In the genomic region with DNA sequence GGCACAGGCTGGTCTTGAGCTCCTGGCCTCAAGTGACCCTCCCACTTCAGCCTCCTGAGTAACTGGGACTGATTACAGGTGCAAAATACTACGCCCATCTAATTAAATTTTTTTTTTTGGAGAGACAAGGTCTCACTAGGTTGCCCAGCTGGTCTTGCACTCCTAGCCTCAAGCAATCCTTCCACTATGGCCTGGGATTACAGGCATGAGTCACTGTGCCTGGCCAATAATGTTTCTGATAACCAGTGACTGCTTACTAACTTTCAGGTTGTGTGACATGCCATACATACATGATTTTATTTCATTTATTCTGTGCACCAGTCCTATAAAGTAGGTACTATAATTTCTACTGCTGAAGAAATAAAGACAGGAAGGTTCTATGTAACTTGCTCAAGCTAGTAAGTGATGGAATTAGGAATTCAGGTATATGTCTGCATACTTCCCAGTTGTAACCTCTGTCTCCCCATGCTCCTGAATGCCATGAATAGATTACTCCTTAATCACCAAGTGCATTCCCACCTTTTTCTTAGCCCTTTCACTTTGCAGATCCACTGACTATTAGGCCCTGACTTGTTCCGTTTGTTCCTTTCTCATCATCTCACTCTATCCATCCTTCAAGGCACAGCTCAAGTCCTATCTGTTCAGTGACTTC, we compare ENCODE assay signal across 23 cellular contexts. TPM values are rescaled to one million over a fixed set of nuclear protein-coding genes. Genes with fewer than 3 reads are reported as not detected.
A peak's percentile ranks its signal among the peaks of the same experiment; 100 is the strongest.
DNase-seq lines count a peak whose midpoint lies in the region; ATAC-seq and TF ChIP-seq lines count a peak whose summit lies in the region.
"Had no signal": no experiment of that assay in that cellular context is flagged by ENCODE, and none has a peak within 500 bp of the region (broad histone marks: within the 10 kb centered on the region; RNA-seq: fewer than 3 reads in every experiment).

No MANE protein-coding gene starts in this region.

- H3K27me3 Mint-ChIP-seq in WTC11 (ENCODE audit: low read depth), result no peaks in the 10 kb centered on the region
- H3K27me3 Mint-ChIP-seq: activated CD4-positive, alpha-beta T cell treated with anti-CD3 and anti-CD28 coated beads for 36 hours; IgD-negative memory B cell had no signal

- no peak overlapping the region for H3K4me3 Mint-ChIP-seq in WTC11
- H3K4me3 Mint-ChIP-seq: activated CD4-positive, alpha-beta T cell treated with anti-CD3 and anti-CD28 coated beads for 36 hours; IgD-negative memory B cell; stimulated activated effector memory CD8-positive, alpha-beta T cell treated with anti-CD3 and anti-CD28 coated beads, Interleukin-12 subunit alpha, Interleukin-12 subunit beta, amount 100 ng/mL, for 72 hours had no signal

- H3K27me3 ChIP-seq in left lung, result no peaks in the 10 kb centered on the region
- H3K27me3 ChIP-seq: right atrium auricular region, tibial nerve had no signal

- peaks cover 5 to 14% of the 10 kb centered on the region in 2 experiments; a peak in 2 of 3 replicates for H3K36me3 ChIP-seq in HEK293 (ENCODE audit: control insufficient read depth in 2 of 2, insufficient read depth in 1 of 2, low read length in 2 of 2)
- H3K36me3 ChIP-seq in left lung, result peaks cover 0 to 21% of the 10 kb centered on the region in 2 donors

- H3K4me1 Mint-ChIP-seq in WTC11, result peaks cover 17% of the 10 kb centered on the region
- H3K4me1 Mint-ChIP-seq: activated CD4-positive, alpha-beta T cell treated with anti-CD3 and anti-CD28 coated beads for 36 hours; stimulated activated effector memory CD8-positive, alpha-beta T cell treated with anti-CD3 and anti-CD28 coated beads, Interleukin-12 subunit alpha, Interleukin-12 subunit beta, amount 100 ng/mL, for 72 hours had no signal

- peaks cover 9% of the 10 kb centered on the region for H3K36me3 Mint-ChIP-seq in WTC11
- H3K36me3 Mint-ChIP-seq: stimulated activated effector memory CD8-positive, alpha-beta T cell treated with anti-CD3 and anti-CD28 coated beads, Interleukin-12 subunit alpha, Interleukin-12 subunit beta, amount 100 ng/mL, for 72 hours had no signal

- H3K9me3 Mint-ChIP-seq in WTC11, result peaks cover 4% of the 10 kb centered on the region; the same call in 1 of the 2 replicates
- H3K9me3 Mint-ChIP-seq: IgD-negative memory B cell; stimulated activated effector memory CD8-positive, alpha-beta T cell treated with anti-CD3 and anti-CD28 coated beads, Interleukin-12 subunit alpha, Interleukin-12 subunit beta, amount 100 ng/mL, for 72 hours had no signal

- H3K4me3 ChIP-seq in HEK293 (ENCODE audit: low read depth, low read length), result no peak overlapping the region
- no peak overlapping the region for H3K4me3 ChIP-seq in left lung
- H3K4me3 ChIP-seq: right atrium auricular region, tibial nerve had no signal

- peak overlapping the region; percentile 67 for H3K27ac Mint-ChIP-seq in WTC11
- H3K27ac Mint-ChIP-seq: activated CD4-positive, alpha-beta T cell treated with anti-CD3 and anti-CD28 coated beads for 36 hours; stimulated activated effector memory CD8-positive, alpha-beta T cell treated with anti-CD3 and anti-CD28 coated beads, Interleukin-12 subunit alpha, Interleukin-12 subunit beta, amount 100 ng/mL, for 72 hours had no signal

- no peaks in the 10 kb centered on the region for H3K9me3 ChIP-seq in HEK293 (ENCODE audit: control insufficient read depth, insufficient read depth, low read depth, low read length)
- no peaks in the 10 kb centered on the region for H3K9me3 ChIP-seq in left lung
- H3K9me3 ChIP-seq: right atrium auricular region, tibial nerve had no signal

- DNase-seq in ACHN, result peak; percentile 26
- DNase-seq in WTC11 (ENCODE audit: low spot score), result no peak
- DNase-seq in iPS-NIHi11 (ENCODE audit: low spot score), result peak; percentile 9
- DNase-seq in NCI-H510A treated with DMSO at 0.1 percent for 48 hours (lab: John Stamatoyannopoulos, UW), result no peak
- no peak for DNase-seq in superior temporal gyrus (ENCODE audit: extremely low spot score)
- DNase-seq in NCI-H2081 (lab: John Stamatoyannopoulos, UW), result no peak
- no peak for DNase-seq in left lung
- DNase-seq: activated CD4-positive, alpha-beta T cell treated with anti-CD3 and anti-CD28 coated beads for 36 hours; activated CD8-positive, alpha-beta memory T cell treated with anti-CD3 and anti-CD28 coated beads, Interleukin-2, amount 50 U/mL, for 4 hours; activated gamma-delta T cell treated with Interleukin-2 at 50 U/mL for 16 hours; amniotic stem cell; C1 segment of cervical spinal cord; DMS153; effector CD8-positive, alpha-beta T cell; hypothalamus; NCI-H1105 treated with DMSO at 0.1 percent for 48 hours; NCI-H748 treated with DMSO at 0.1 percent for 48 hours; nucleus accumbens had no signal

- POLR2A ChIA-PET in HEK293 (lab: Yijun Ruan, JAX), result interaction anchor here (0.6 kb wide), 1 partner anchor 272 kb away, joined by 3 read pairs; no protein-coding TSS in a partner anchor
- POLR2A ChIA-PET in WTC11 (lab: Charles Lee), result no interaction called here

- no peak for TF ChIP-seq CTCF in HEK293 (tag by site-specific recombination; IDR thresholded peaks at IDR 0.05)
- no peak for TF ChIP-seq CTCF in WTC11 (IDR thresholded peaks at IDR 0.05)
- TF ChIP-seq CTCF in left lung (IDR thresholded peaks at IDR 0.05), result no peak

- CTCF ChIA-PET in HEK293 (lab: Yijun Ruan, JAX) (interaction anchor here (0.6 to 1.4 kb wide), 2 partner anchors 25 to 110 kb away, joined by 3 read pairs; no protein-coding TSS in a partner anchor), WTC11 (lab: Charles Lee) (interaction anchor here (1.0 kb wide), 1 partner anchor 114 kb away, joined by 3 read pairs; no protein-coding TSS in a partner anchor)

- intact Hi-C loops in left lung (cut with DNase I), result no loop called here

- in situ Hi-C loops in ACHN (cut with HindIII; ENCODE audit: low pct_ligation_motif_present, low pct_unique_long_range_greater_than_20kb, low sequenced_read_pairs), result no loop called here

- no peak overlapping the region for H3K27ac ChIP-seq in HEK293 (ENCODE audit: extremely low read depth, low read depth, low read length)
- H3K27ac ChIP-seq in left lung, result no peak overlapping the region
- H3K27ac ChIP-seq: right atrium auricular region, tibial nerve had no signal

- H3K4me1 ChIP-seq in HEK293 (ENCODE audit: control insufficient read depth, insufficient read depth, low read length) (peaks cover 3% of the 10 kb centered on the region; the same call in 1 of the 2 replicates), left lung (no peaks in the 10 kb centered on the region)
- H3K4me1 ChIP-seq: right atrium auricular region, tibial nerve had no signal

- ATAC-seq in WTC11 (peak; percentile 73), left lung (no peak)
- ATAC-seq: activated CD4-positive, alpha-beta T cell treated with anti-CD3 and anti-CD28 coated beads for 36 hours; stimulated activated effector memory CD8-positive, alpha-beta T cell treated with anti-CD3 and anti-CD28 coated beads, Interleukin-12 subunit alpha, Interleukin-12 subunit beta, amount 100 ng/mL, for 72 hours had no signal

TF ChIP-seq in HEK293, 187 proteins besides CTCF, POLR2A, EP300 and RAD21 (continues in another document):
- TF ChIP-seq, protein P1, sequence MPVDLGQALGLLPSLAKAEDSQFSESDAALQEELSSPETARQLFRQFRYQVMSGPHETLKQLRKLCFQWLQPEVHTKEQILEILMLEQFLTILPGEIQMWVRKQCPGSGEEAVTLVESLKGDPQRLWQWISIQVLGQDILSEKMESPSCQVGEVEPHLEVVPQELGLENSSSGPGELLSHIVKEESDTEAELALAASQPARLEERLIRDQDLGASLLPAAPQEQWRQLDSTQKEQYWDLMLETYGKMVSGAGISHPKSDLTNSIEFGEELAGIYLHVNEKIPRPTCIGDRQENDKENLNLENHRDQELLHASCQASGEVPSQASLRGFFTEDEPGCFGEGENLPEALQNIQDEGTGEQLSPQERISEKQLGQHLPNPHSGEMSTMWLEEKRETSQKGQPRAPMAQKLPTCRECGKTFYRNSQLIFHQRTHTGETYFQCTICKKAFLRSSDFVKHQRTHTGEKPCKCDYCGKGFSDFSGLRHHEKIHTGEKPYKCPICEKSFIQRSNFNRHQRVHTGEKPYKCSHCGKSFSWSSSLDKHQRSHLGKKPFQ (tag by site-specific recombination; IDR thresholded peaks at IDR 0.05), result no peak
- TF ChIP-seq, protein P2, sequence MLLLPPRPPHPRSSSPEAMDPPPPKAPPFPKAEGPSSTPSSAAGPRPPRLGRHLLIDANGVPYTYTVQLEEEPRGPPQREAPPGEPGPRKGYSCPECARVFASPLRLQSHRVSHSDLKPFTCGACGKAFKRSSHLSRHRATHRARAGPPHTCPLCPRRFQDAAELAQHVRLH (tag by site-specific recombination; IDR thresholded peaks at IDR 0.05), result no peak
- peak; percentile 26; the same call in 1 of the 2 replicates for TF ChIP-seq PRDM1 (tag by site-specific recombination; IDR thresholded peaks at IDR 0.05)

TF ChIP-seq in WTC11, 78 proteins besides CTCF, POLR2A, EP300 and RAD21:
- TF ChIP-seq, protein P3, sequence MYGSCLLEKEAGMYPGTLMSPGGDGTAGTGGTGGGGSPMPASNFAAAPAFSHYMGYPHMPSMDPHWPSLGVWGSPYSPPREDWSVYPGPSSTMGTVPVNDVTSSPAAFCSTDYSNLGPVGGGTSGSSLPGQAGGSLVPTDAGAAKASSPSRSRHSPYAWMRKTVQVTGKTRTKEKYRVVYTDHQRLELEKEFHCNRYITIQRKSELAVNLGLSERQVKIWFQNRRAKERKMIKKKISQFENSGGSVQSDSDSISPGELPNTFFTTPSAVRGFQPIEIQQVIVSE (CRISPR knock-in tag; IDR thresholded peaks at IDR 0.05; ENCODE audit: borderline replicate concordance), result no peak
- TF ChIP-seq JUN (CRISPR knock-in tag; IDR thresholded peaks at IDR 0.05) (no peak), CREB1 (CRISPR knock-in tag; IDR thresholded peaks at IDR 0.05) (no peak), PRRX2 (CRISPR knock-in tag; IDR thresholded peaks at IDR 0.05) (no peak), MYBL2 (CRISPR knock-in tag; IDR thresholded peaks at IDR 0.05) (no peak), ESRRA (CRISPR knock-in tag; IDR thresholded peaks at IDR 0.05; ENCODE audit: borderline replicate concordance) (no peak), FOXJ3 (CRISPR knock-in tag; IDR thresholded peaks at IDR 0.05; ENCODE audit: borderline replicate concordance) (no peak), NFATC4 (CRISPR knock-in tag; IDR thresholded peaks at IDR 0.05) (no peak), TP53 (CRISPR knock-in tag; IDR thresholded peaks at IDR 0.05) (no peak)
- TF ChIP-seq, protein P4, sequence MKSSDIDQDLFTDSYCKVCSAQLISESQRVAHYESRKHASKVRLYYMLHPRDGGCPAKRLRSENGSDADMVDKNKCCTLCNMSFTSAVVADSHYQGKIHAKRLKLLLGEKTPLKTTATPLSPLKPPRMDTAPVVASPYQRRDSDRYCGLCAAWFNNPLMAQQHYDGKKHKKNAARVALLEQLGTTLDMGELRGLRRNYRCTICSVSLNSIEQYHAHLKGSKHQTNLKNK (CRISPR knock-in tag; IDR thresholded peaks at IDR 0.05), result no peak
TF ChIP-seq in WTC11: peak in this region for 0.

RNA-seq across cellular contexts. Expression of a gene that starts 28.1 kb away (rescaled TPM):
- 36.5 to 41.4 TPM (median 37.2 TPM) in 3 replicates for total RNA-seq in WTC11 (2021)
- total RNA-seq in left lung, result 10 to 100 TPM; 39.4 to 48.8 TPM

Comparison
In these comparisons a context has a peak if more than half of its experiments do, and no peak if none do; other contexts are left out.
1. DNase-seq: peak in ACHN (single experiment) and iPS-NIHi11 (single experiment); none in WTC11 (single experiment), NCI-H510A treated with DMSO at 0.1 percent for 48 hours (single experiment), superior temporal gyrus (single experiment), NCI-H2081 (0 of 2) and left lung (0 of 2).